25 cellular contexts compared by ENCODE assay signal in the genomic region with DNA sequence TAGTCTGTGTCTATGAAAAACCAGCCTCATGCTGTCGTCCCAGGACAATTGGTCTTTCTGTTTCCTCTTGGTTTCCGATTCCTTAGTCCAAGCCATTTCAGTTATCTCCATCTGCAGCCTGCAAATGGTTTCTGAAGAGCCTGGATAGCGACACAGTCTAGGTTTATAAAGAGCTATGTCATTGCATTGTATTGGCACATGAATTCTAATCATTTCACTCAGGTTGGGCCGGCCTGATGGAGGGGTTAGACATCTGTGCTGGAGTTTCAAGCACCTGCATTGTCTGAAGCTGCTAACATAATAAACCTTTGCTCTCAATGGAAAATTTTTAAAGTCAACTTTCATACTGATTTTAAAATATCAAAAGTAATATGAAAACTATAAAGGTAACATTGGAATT.
"Had no signal": no experiment of that assay in that cellular context is flagged by ENCODE, and none has a peak within 500 bp of the region (broad histone marks: within the 10 kb centered on the region; RNA-seq: fewer than 3 reads in every experiment).

No MANE protein-coding gene starts in this region.

- H3K36me3 Mint-ChIP-seq: activated CD4-positive, alpha-beta memory T cell treated with anti-CD3 and anti-CD28 coated beads for 36 hours; activated naive CD8-positive, alpha-beta T cell treated with anti-CD3 and anti-CD28 coated beads for 36 hours; T-cell had no signal

- H3K27ac Mint-ChIP-seq: activated CD4-positive, alpha-beta memory T cell treated with anti-CD3 and anti-CD28 coated beads for 36 hours; activated CD4-positive, alpha-beta T cell treated with anti-CD3 and anti-CD28 coated beads, Interleukin-2, amount 10 ng/mL, durations not matched to agents 7 days and 5 days; activated naive CD4-positive, alpha-beta T cell treated with anti-CD3 and anti-CD28 coated beads for 36 hours; activated naive CD8-positive, alpha-beta T cell treated with anti-CD3 and anti-CD28 coated beads for 36 hours; T-cell had no signal

- H3K27me3 ChIP-seq: brain microvascular endothelial cell, cardiac muscle cell had no signal

- H3K9me3 Mint-ChIP-seq: activated CD4-positive, alpha-beta memory T cell treated with anti-CD3 and anti-CD28 coated beads for 36 hours; activated CD4-positive, alpha-beta T cell treated with anti-CD3 and anti-CD28 coated beads, Interleukin-2, amount 10 ng/mL, durations not matched to agents 7 days and 5 days; activated naive CD4-positive, alpha-beta T cell treated with anti-CD3 and anti-CD28 coated beads for 36 hours; activated T-cell treated with anti-CD3 and anti-CD28 coated beads, Interleukin-2, amount 50 U/mL, for 4 hours had no signal

- H3K4me3 ChIP-seq: cardiac muscle cell had no signal

- H3K27me3 Mint-ChIP-seq: activated CD4-positive, alpha-beta memory T cell treated with anti-CD3 and anti-CD28 coated beads for 36 hours had no signal

- H3K36me3 ChIP-seq: brain microvascular endothelial cell, cardiac muscle cell had no signal

- ATAC-seq: activated T-cell treated with anti-CD3 and anti-CD28 coated beads, Interleukin-2, amount 50 U/mL, for 4 hours; PC-3; T-cell had no signal

- H3K4me1 Mint-ChIP-seq: activated CD4-positive, alpha-beta T cell treated with anti-CD3 and anti-CD28 coated beads, Interleukin-2, amount 10 ng/mL, durations not matched to agents 7 days and 5 days; activated naive CD8-positive, alpha-beta T cell treated with anti-CD3 and anti-CD28 coated beads for 36 hours; T-cell had no signal

- DNase-seq: activated CD4-positive, alpha-beta memory T cell treated with anti-CD3 and anti-CD28 coated beads for 36 hours; activated CD4-positive, alpha-beta T cell treated with anti-CD3 and anti-CD28 coated beads, Interleukin-2, amount 10 ng/mL, durations not matched to agents 7 days and 5 days; activated CD4-positive, CD25-positive, alpha-beta regulatory T cell; activated CD8-positive, alpha-beta memory T cell treated with anti-CD3 and anti-CD28 coated beads for 24 hours; activated effector memory CD4-positive, alpha-beta T cell treated with anti-CD3 and anti-CD28 coated beads, Interleukin-2, amount 50 U/mL, for 16 hours; activated naive CD4-positive, alpha-beta T cell treated with anti-CD3 and anti-CD28 coated beads for 36 hours; activated naive CD8-positive, alpha-beta T cell treated with anti-CD3 and anti-CD28 coated beads for 36 hours; activated T-cell treated with anti-CD3 and anti-CD28 coated beads, Interleukin-2, amount 50 U/mL, for 4 hours; brain microvascular endothelial cell; MM.1S; NCI-H1105 treated with DMSO at 0.1 percent for 48 hours; NCI-H1436 treated with DMSO at 0.1 percent for 48 hours; NCI-H187; NCI-H2081; NCI-H2171 treated with DMSO at 0.1 percent for 48 hours; NCI-H226; NCI-H526; NK-92 treated with Interleukin-12 subunit alpha and Interleukin-12 subunit beta, amount 100 ng/mL, for 24 hours; PC-3; SHP77 treated with DMSO at 0.1 percent for 48 hours; T-cell; T-helper 2 cell; T1000 had no signal

- H3K4me3 Mint-ChIP-seq: activated CD4-positive, alpha-beta memory T cell treated with anti-CD3 and anti-CD28 coated beads for 36 hours; activated CD4-positive, alpha-beta T cell treated with anti-CD3 and anti-CD28 coated beads, Interleukin-2, amount 10 ng/mL, durations not matched to agents 7 days and 5 days; activated naive CD4-positive, alpha-beta T cell treated with anti-CD3 and anti-CD28 coated beads for 36 hours; activated naive CD8-positive, alpha-beta T cell treated with anti-CD3 and anti-CD28 coated beads for 36 hours; activated T-cell treated with anti-CD3 and anti-CD28 coated beads, Interleukin-2, amount 50 U/mL, for 4 hours; T-cell had no signal

- H3K27ac ChIP-seq: brain microvascular endothelial cell, cardiac muscle cell, VCaP had no signal
